In the genomic region with DNA sequence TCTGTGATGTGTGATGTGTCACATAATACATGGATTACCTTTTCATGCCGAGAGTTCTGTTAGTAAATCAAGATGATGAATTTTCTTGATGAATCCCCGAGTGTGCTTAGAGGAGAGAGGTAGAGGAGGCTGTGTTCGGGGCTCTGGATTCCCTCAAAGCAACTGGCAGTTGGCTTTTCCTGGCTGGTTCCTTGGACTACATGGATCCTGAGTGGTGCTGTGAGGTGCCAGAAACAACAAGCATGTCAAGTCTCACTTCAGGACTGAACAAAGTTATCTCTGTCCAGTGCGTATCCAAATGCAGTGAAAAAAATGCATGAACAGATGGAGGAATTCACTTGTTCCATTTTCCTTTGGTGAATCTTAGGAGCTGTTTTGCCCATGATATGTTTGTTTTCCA, we compare ENCODE assay signal across 16 cellular contexts.
"Had no signal": no experiment of that assay in that cellular context is flagged by ENCODE, and none has a peak within 500 bp of the region (broad histone marks: within the 10 kb centered on the region; RNA-seq: fewer than 3 reads in every experiment).

No MANE protein-coding gene starts in this region.

- H3K4me1 Mint-ChIP-seq: immature natural killer cell had no signal

- H3K4me3 Mint-ChIP-seq: immature natural killer cell; naive thymus-derived CD8-positive, alpha-beta T cell; neural crest cell had no signal

- H3K4me1 ChIP-seq: gastrocnemius medialis had no signal

- FAIRE-seq: keratinocyte had no signal

- H3K4me3 ChIP-seq: dorsolateral prefrontal cortex, gastrocnemius medialis, mucosa of descending colon, smooth muscle cell had no signal

- H3K36me3 ChIP-seq: gastrocnemius medialis had no signal

- H3K27ac ChIP-seq: dorsolateral prefrontal cortex, gastrocnemius medialis had no signal

- DNase-seq: cortex of kidney; dorsolateral prefrontal cortex; effector CD8-positive, alpha-beta T cell; gastrocnemius medialis; immature natural killer cell; left colon; mammary epithelial cell; mucosa of descending colon; naive thymus-derived CD8-positive, alpha-beta T cell; posterior cingulate gyrus; stimulated activated CD4-positive, alpha-beta T cell treated with anti-CD3 and anti-CD28 coated beads, Interleukin-2, amount 100 ng/mL, for 48 hours; stimulated activated naive CD4-positive, alpha-beta T cell treated with Interleukin-2 at 50 U/mL for 16 hours; trophoblast cell had no signal

- ATAC-seq: gastrocnemius medialis; left colon; mucosa of descending colon; naive thymus-derived CD8-positive, alpha-beta T cell had no signal

- H3K27ac Mint-ChIP-seq: immature natural killer cell; naive thymus-derived CD8-positive, alpha-beta T cell had no signal

- H3K27me3 ChIP-seq: dorsolateral prefrontal cortex, gastrocnemius medialis had no signal
